ENCODE assay signal across 31 cellular contexts in the genomic region with DNA sequence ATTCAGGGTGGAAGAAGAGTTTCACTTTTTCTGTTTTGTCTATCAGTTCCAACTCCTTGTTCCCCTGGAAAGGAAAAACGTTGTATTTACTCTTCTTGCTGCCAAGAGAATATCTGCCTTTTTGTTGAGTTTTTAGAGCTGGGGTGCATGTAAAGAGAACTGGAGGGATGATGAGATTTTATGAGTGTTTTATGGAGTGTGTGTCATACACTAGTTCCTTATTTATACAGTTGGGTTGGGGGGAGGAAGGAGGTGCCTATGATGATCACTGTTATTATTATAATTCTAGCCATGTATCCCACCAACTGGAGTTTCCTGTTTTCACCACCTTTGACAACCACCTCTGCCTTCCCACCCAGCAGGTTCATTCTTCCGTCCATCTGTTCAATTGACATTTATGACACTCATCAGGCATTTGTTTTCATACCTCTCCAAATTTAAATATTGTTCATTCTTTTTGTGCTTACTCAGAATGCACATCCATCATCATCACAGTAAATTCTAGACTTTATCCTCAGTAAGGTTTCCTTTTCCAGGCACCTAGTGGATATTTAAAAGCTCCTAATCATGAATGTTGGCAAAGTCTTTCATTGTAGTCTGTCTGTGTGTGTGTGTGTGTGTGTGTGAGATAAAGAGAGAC.
A peak's percentile ranks its signal among the peaks of the same experiment; 100 is the strongest.
DNase-seq lines count a peak whose midpoint lies in the region; ATAC-seq and TF ChIP-seq lines count a peak whose summit lies in the region.
"Had no signal": no experiment of that assay in that cellular context is flagged by ENCODE, and none has a peak within 500 bp of the region (broad histone marks: within the 10 kb centered on the region; RNA-seq: fewer than 3 reads in every experiment).

No MANE protein-coding gene starts in this region.

- ATAC-seq in activated CD8-positive, alpha-beta memory T cell treated with anti-CD3 and anti-CD28 coated beads, Interleukin-2, amount 10 ng/mL, durations not matched to agents 7 days and 5 days = no peak
- ATAC-seq: activated T-cell treated with anti-CD3 and anti-CD28 coated beads, Interleukin-2, amount 50 U/mL, for 4 hours; body of pancreas; mucosa of descending colon had no signal

- no peaks in the 10 kb centered on the region for H3K9me3 ChIP-seq in HEK293 (ENCODE audit: control insufficient read depth, insufficient read depth, low read depth, low read length)
- no peaks in the 10 kb centered on the region for H3K9me3 ChIP-seq in osteoblast (ENCODE audit: low read depth, low read length)
- no peaks in the 10 kb centered on the region for H3K9me3 ChIP-seq in trophoblast cell (ENCODE audit: insufficient read depth, low read depth, low read length)
- H3K9me3 ChIP-seq: body of pancreas, Caco-2, mucosa of descending colon, upper lobe of left lung had no signal

- H3K79me1 ChIP-seq in trophoblast cell (ENCODE audit: low read length) = no peaks in the 10 kb centered on the region

- no peak overlapping the region for H3K18ac ChIP-seq in trophoblast cell (ENCODE audit: low read length)

- H3K4me3 Mint-ChIP-seq in activated CD8-positive, alpha-beta memory T cell treated with anti-CD3 and anti-CD28 coated beads, Interleukin-2, amount 10 ng/mL, durations not matched to agents 7 days and 5 days = no peak overlapping the region
- H3K4me3 Mint-ChIP-seq: activated T-cell treated with anti-CD3 and anti-CD28 coated beads, Interleukin-2, amount 50 U/mL, for 4 hours; nephron progenitor cell; T-helper 2 cell treated with Interferon-gamma antibody and Interleukin-4, amounts not matched to agents 5 μg/mL and 100 μg/mL, for 36 hours had no signal

- no peak overlapping the region for H4K91ac ChIP-seq in trophoblast cell (ENCODE audit: low read depth, low read length)

- no peaks in the 10 kb centered on the region for H3K36me3 Mint-ChIP-seq in activated CD8-positive, alpha-beta memory T cell treated with anti-CD3 and anti-CD28 coated beads, Interleukin-2, amount 10 ng/mL, durations not matched to agents 7 days and 5 days

- H3K9me3 Mint-ChIP-seq in activated CD8-positive, alpha-beta memory T cell treated with anti-CD3 and anti-CD28 coated beads, Interleukin-2, amount 10 ng/mL, durations not matched to agents 7 days and 5 days (ENCODE audit: low read depth) = peaks cover 2% of the 10 kb centered on the region
- H3K9me3 Mint-ChIP-seq: nephron progenitor cell; T-helper 2 cell treated with Interferon-gamma antibody and Interleukin-4, amounts not matched to agents 5 μg/mL and 100 μg/mL, for 36 hours had no signal

- H3K9ac ChIP-seq in trophoblast cell (ENCODE audit: low read length) = no peak overlapping the region
- H3K9ac ChIP-seq: parathyroid adenoma had no signal

- H3K4ac ChIP-seq in trophoblast cell (ENCODE audit: low read depth, low read length) = no peak overlapping the region

- H2BK12ac ChIP-seq in trophoblast cell (ENCODE audit: low read length) = no peak overlapping the region

- peak; percentile 91 for DNase-seq in NCI-H69 (lab: John Stamatoyannopoulos, UW)
- peak; percentile 5 for DNase-seq in choroid plexus epithelial cell (ENCODE audit: low read depth)
- no peak for DNase-seq in osteoblast (ENCODE audit: insufficient read length, low spot score, missing footprints)
- DNase-seq in trophoblast cell = no peak
- no peak for DNase-seq in NCI-H1694 treated with DMSO at 0.1 percent for 48 hours (lab: John Stamatoyannopoulos, UW)
- DNase-seq in activated CD8-positive, alpha-beta memory T cell treated with anti-CD3 and anti-CD28 coated beads, Interleukin-2, amount 10 ng/mL, durations not matched to agents 7 days and 5 days = no peak
- DNase-seq: activated CD4-positive, alpha-beta T cell treated with anti-CD3 and anti-CD28 coated beads for 48 hours; activated gamma-delta T cell treated with Interleukin-2 at 50 U/mL for 16 hours; activated T-cell treated with anti-CD3 and anti-CD28 coated beads, Interleukin-2, amount 50 U/mL, for 4 hours; body of pancreas; Caco-2; DMS79 treated with DMSO at 0.1 percent for 48 hours; effector CD4-positive, alpha-beta T cell; foreskin fibroblast; head of caudate nucleus; kidney; mucosa of descending colon; MV-4-11; NCI-H187; NCI-H2227 treated with DMSO at 0.1 percent for 48 hours; NCI-H82; nephron progenitor cell; Right ventricle myocardium superior; stimulated activated CD4-positive, alpha-beta T cell treated with anti-CD3 and anti-CD28 coated beads, Interleukin-2, amount 100 ng/mL, for 48 hours; upper lobe of left lung had no signal

- POLR2A ChIA-PET in HEK293 (lab: Yijun Ruan, JAX) = no interaction called here

- no peak overlapping the region for H4K8ac ChIP-seq in trophoblast cell (ENCODE audit: low read depth, low read length)

- H4K12ac ChIP-seq in trophoblast cell (ENCODE audit: low read depth, low read length) = no peak overlapping the region

- no peak overlapping the region for H3K14ac ChIP-seq in trophoblast cell (ENCODE audit: low read length)

- no peaks in the 10 kb centered on the region for H3K27me3 Mint-ChIP-seq in activated CD8-positive, alpha-beta memory T cell treated with anti-CD3 and anti-CD28 coated beads, Interleukin-2, amount 10 ng/mL, durations not matched to agents 7 days and 5 days

- TF ChIP-seq CTCF in HEK293 (tag by site-specific recombination; IDR thresholded peaks at IDR 0.05) = no peak
- no peak for TF ChIP-seq CTCF in choroid plexus epithelial cell (conservative IDR thresholded peaks at IDR 0.05; ENCODE audit: low read depth, low read length)
- TF ChIP-seq CTCF in osteoblast (IDR thresholded peaks at IDR 0.05; ENCODE audit: extremely low read depth, low read depth, low read length) = no peak

- no peaks in the 10 kb centered on the region for H3K4me1 Mint-ChIP-seq in activated CD8-positive, alpha-beta memory T cell treated with anti-CD3 and anti-CD28 coated beads, Interleukin-2, amount 10 ng/mL, durations not matched to agents 7 days and 5 days

- no peak overlapping the region for H3K23ac ChIP-seq in trophoblast cell (ENCODE audit: low read length)

- H3K79me2 ChIP-seq in osteoblast (ENCODE audit: insufficient read depth, low read length) (no peaks in the 10 kb centered on the region), trophoblast cell (ENCODE audit: control insufficient read depth, insufficient read depth, low read length, poor library complexity) (no peaks in the 10 kb centered on the region)
- H3K79me2 ChIP-seq: parathyroid adenoma had no signal

- H4K20me1 ChIP-seq in osteoblast (ENCODE audit: insufficient read depth, low read length) = no peaks in the 10 kb centered on the region

- H2BK5ac ChIP-seq in trophoblast cell (ENCODE audit: low read depth, low read length, poor library complexity) = no peak overlapping the region

- H3K36me3 ChIP-seq in HEK293 (ENCODE audit: control insufficient read depth in 2 of 2, insufficient read depth in 1 of 2, low read length in 2 of 2) (no peaks in the 10 kb centered on the region), osteoblast (ENCODE audit: insufficient read depth, low read length) (no peaks in the 10 kb centered on the region), trophoblast cell (ENCODE audit: control insufficient read depth in 1 of 2, insufficient read depth in 2 of 2, low read length in 2 of 2) (no peaks in the 10 kb centered on the region)
- H3K36me3 ChIP-seq: upper lobe of left lung had no signal

- CTCF ChIA-PET in HEK293 (lab: Yijun Ruan, JAX) = interaction anchor here (0.9 to 1.1 kb wide), 2 partner anchors 13 to 26 kb away, joined by 3 read pairs; no protein-coding TSS in a partner anchor
- CTCF ChIA-PET in activated CD8-positive, alpha-beta memory T cell treated with anti-CD3 and anti-CD28 coated beads, Interleukin-2, amount 10 ng/mL, durations not matched to agents 7 days and 5 days (lab: Charles Lee) = no interaction called here

- H3K27me3 ChIP-seq in osteoblast (ENCODE audit: insufficient read depth, low read length) (no peaks in the 10 kb centered on the region), trophoblast cell (ENCODE audit: insufficient read depth, low read length) (no peaks in the 10 kb centered on the region)
- H3K27me3 ChIP-seq: body of pancreas, upper lobe of left lung had no signal

- H3K27ac ChIP-seq in HEK293 (ENCODE audit: extremely low read depth, low read depth, low read length) (no peak overlapping the region), osteoblast (ENCODE audit: low read depth, low read length) (peak overlapping the region; percentile 67), trophoblast cell (ENCODE audit: low read depth, low read length) (no peak overlapping the region)
- H3K27ac ChIP-seq: body of pancreas, C4-2B, parathyroid adenoma, upper lobe of left lung, VCaP had no signal

- H3K4me2 ChIP-seq in osteoblast (ENCODE audit: insufficient read depth, low read length) = no peak overlapping the region
- no peak overlapping the region for H3K4me2 ChIP-seq in trophoblast cell (ENCODE audit: low read length)

- H3K4me3 ChIP-seq in HEK293 (ENCODE audit: low read depth, low read length) (no peak overlapping the region), choroid plexus epithelial cell (ENCODE audit: low read depth, low read length) (no peak overlapping the region), osteoblast (ENCODE audit: insufficient read depth, low read length) (no peak overlapping the region), trophoblast cell (ENCODE audit: low read depth, low read length) (no peak overlapping the region)
- H3K4me3 ChIP-seq: body of pancreas, lung, mucosa of descending colon, upper lobe of left lung had no signal

- no peak overlapping the region for H2AK5ac ChIP-seq in trophoblast cell (ENCODE audit: low read length)

- peak overlapping the region; percentile 13 for H2AFZ ChIP-seq in osteoblast (ENCODE audit: low read length)
- no peak overlapping the region for H2AFZ ChIP-seq in trophoblast cell (ENCODE audit: insufficient read depth, low read length, poor library complexity)
- H2AFZ ChIP-seq: parathyroid adenoma had no signal

- H2BK120ac ChIP-seq in trophoblast cell (ENCODE audit: insufficient read depth, low read length, poor library complexity) = no peak overlapping the region

- H3K4me1 ChIP-seq in HEK293 (ENCODE audit: control insufficient read depth, insufficient read depth, low read length) (0 out of 2 replicates have a peak, but pooled peaks cover 5% of the 10 kb centered on the region), osteoblast (ENCODE audit: insufficient read depth, low read length) (peaks cover 8% of the 10 kb centered on the region), trophoblast cell (ENCODE audit: control insufficient read depth in 1 of 2, insufficient read depth in 2 of 2, low read length in 2 of 2) (no peaks in the 10 kb centered on the region)
- H3K4me1 ChIP-seq: body of pancreas, Caco-2, parathyroid adenoma, upper lobe of left lung had no signal

- no CpG with 5 or more reads among the region's 2 CpGs for WGBS in trophoblast cell (ENCODE audit: extremely low coverage, insufficient coverage, insufficient read length)

- H3K27ac Mint-ChIP-seq in activated CD8-positive, alpha-beta memory T cell treated with anti-CD3 and anti-CD28 coated beads, Interleukin-2, amount 10 ng/mL, durations not matched to agents 7 days and 5 days = no peak overlapping the region
- H3K27ac Mint-ChIP-seq: nephron progenitor cell; T-helper 2 cell treated with Interferon-gamma antibody and Interleukin-4, amounts not matched to agents 5 μg/mL and 100 μg/mL, for 36 hours had no signal

TF ChIP-seq in HEK293, 187 proteins besides CTCF, POLR2A, EP300 and RAD21:
- TF ChIP-seq ZNF221 (tag by site-specific recombination; IDR thresholded peaks at IDR 0.05; ENCODE audit: borderline replicate concordance) (no peak), ZNF335 (tag by site-specific recombination; conservative IDR thresholded peaks at IDR 0.05) (0 out of 2 replicates have a peak, but pooled peaks have one; percentile 29)
TF ChIP-seq in HEK293: peak in this region for 1.

Comparison
In these comparisons a context has a peak if more than half of its experiments do, and no peak if none do; other contexts are left out.
1. DNase-seq: peak in NCI-H69 (single experiment) and choroid plexus epithelial cell (single experiment); none in osteoblast (single experiment), trophoblast cell (0 of 2), NCI-H1694 treated with DMSO at 0.1 percent for 48 hours (single experiment) and activated CD8-positive, alpha-beta memory T cell treated with anti-CD3 and anti-CD28 coated beads, Interleukin-2, amount 10 ng/mL, durations not matched to agents 7 days and 5 days (single experiment).